Comparison of ENCODE assay signal across 1 cellular context in the genomic region with DNA sequence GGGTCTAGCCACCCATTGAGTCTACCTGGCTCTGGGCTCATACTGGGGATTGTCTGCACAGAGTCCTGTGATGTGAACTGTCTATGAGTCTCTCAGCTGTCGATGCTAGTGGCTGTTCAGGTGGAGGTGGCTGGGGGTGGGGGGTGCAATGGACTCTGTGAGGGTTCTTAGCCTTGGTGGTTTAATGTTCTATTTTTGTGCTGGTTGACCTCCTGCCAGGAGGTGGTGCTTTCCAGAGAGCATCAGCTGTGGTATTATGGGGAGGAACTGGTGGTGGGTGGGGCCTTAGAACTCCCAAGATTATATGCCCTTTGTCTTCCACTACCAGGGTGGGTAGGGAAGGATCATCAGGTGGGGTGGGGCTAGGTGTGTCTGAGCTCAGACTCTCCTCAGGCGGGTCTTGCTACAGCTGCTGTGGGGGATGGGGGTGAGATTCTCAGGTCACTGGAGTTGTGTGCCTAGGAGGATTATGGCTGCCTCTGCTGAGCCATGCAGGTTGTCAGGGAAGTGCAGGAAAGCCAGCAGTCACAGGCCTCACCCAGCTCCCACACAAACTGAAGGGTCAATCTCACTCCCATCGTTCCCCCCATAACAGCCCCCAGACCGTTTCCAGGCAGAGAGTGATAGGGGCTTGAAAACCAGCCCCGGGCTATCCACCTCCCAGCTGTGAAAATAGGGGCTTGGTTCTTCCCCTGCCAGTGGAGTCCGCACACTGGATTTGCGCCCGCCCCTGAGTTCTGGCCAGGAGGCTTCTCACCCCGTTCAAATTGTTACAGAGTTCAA.
TF ChIP-seq lines count a peak whose summit lies in the region.

No MANE protein-coding gene starts in this region.

TF ChIP-seq in GM12878, 131 proteins besides CTCF, POLR2A, EP300 and RAD21 (continued from another document):
- TF ChIP-seq ATF7 (IDR thresholded peaks at IDR 0.05; ENCODE audit: low read depth) (peak; percentile 40; the same call in 1 of the 2 replicates), POU2F2 (IDR thresholded peaks at IDR 0.05; ENCODE audit: borderline replicate concordance, low read depth, low read length) (0 out of 3 replicates have a peak, but pooled peaks have one; percentile 17), IKZF1 (conservative IDR thresholded peaks at IDR 0.05) (peak; percentile 57), GATAD2B (conservative IDR thresholded peaks at IDR 0.05; ENCODE audit: low read depth) (0 out of 2 replicates have a peak, but pooled peaks have one; percentile 40), MTA2 (IDR thresholded peaks at IDR 0.05; ENCODE audit: low read depth) (peak; percentile 64; the same call in 1 of the 2 replicates), NBN (IDR thresholded peaks at IDR 0.05) (peak; percentile 93), IKZF2 (IDR thresholded peaks at IDR 0.05) (peak; percentile 48 to 78; a peak in 2 of 4 replicates)
- TF ChIP-seq, protein P1, sequence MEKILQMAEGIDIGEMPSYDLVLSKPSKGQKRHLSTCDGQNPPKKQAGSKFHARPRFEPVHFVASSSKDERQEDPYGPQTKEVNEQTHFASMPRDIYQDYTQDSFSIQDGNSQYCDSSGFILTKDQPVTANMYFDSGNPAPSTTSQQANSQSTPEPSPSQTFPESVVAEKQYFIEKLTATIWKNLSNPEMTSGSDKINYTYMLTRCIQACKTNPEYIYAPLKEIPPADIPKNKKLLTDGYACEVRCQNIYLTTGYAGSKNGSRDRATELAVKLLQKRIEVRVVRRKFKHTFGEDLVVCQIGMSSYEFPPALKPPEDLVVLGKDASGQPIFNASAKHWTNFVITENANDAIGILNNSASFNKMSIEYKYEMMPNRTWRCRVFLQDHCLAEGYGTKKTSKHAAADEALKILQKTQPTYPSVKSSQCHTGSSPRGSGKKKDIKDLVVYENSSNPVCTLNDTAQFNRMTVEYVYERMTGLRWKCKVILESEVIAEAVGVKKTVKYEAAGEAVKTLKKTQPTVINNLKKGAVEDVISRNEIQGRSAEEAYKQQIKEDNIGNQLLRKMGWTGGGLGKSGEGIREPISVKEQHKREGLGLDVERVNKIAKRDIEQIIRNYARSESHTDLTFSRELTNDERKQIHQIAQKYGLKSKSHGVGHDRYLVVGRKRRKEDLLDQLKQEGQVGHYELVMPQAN (conservative IDR thresholded peaks at IDR 0.05) = peak; percentile 23; the same call in 1 of the 2 replicates
